Comparison of ENCODE assay signal across 1 cellular context in the genomic region with DNA sequence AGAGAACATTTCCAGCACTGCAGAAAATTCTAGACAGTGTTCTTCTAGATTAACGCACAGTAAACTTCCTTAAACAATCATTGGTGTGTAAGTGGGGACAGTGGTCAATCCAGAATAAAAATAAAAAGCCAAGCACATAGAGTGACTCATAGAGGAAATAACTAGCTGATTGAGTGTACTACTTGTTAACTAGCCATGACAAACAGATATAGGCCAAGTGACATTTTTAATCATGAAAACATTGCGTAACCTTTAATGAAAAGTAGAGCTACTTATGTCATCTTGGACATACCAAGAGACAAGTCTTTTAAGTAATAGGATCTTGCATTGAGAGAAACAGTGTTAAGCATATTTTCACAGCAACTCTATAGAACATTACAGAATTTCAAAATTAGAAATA.
TF ChIP-seq lines count a peak whose summit lies in the region.

No MANE protein-coding gene starts in this region.

TF ChIP-seq in H1, 55 proteins besides CTCF, POLR2A, EP300 and RAD21:
- TF ChIP-seq CEBPB (IDR thresholded peaks at IDR 0.05; ENCODE audit: low read depth, low read length): peak; percentile 59; the same call in 1 of the 2 replicates
- TF ChIP-seq HDAC6 (IDR thresholded peaks at IDR 0.05; ENCODE audit: low read depth, low read length): no peak
- no peak for TF ChIP-seq TAF1 (IDR thresholded peaks at IDR 0.05; ENCODE audit: low read depth, low read length)
- TF ChIP-seq, protein P1, sequence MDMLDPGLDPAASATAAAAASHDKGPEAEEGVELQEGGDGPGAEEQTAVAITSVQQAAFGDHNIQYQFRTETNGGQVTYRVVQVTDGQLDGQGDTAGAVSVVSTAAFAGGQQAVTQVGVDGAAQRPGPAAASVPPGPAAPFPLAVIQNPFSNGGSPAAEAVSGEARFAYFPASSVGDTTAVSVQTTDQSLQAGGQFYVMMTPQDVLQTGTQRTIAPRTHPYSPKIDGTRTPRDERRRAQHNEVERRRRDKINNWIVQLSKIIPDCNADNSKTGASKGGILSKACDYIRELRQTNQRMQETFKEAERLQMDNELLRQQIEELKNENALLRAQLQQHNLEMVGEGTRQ (IDR thresholded peaks at IDR 0.05; ENCODE audit: low read length): no peak
